Comparison of ENCODE assay signal across 28 cellular contexts in the genomic region with DNA sequence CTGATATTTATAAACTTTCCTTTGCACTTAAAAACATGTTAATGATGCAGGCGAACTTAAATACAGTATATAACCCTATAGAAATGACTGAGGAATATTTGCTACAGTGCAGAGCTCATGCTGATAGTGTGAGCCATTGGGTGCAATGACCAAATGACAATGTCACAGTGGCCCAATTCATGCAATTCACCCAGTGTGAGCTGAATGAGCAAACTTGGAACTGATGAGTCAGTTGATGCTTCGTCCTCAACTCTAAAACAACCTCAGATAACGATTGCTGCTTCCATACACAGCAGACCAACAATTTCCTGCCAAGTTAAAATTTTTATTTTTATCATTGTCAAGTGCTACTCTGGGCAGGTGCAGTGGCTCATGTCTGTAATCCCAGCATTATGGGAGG. TPM values are rescaled to one million over a fixed set of nuclear protein-coding genes. Genes with fewer than 3 reads are reported as not detected.
DNase-seq lines count a peak whose midpoint lies in the region; ATAC-seq and TF ChIP-seq lines count a peak whose summit lies in the region.
"Had no signal": no experiment of that assay in that cellular context is flagged by ENCODE, and none has a peak within 500 bp of the region (broad histone marks: within the 10 kb centered on the region; RNA-seq: fewer than 3 reads in every experiment).

No MANE protein-coding gene starts in this region.

- H3K27ac ChIP-seq in endodermal cell (ENCODE audit: low read depth, low read length) = no peak overlapping the region
- H3K27ac ChIP-seq: breast epithelium, epithelial cell of prostate, KMS-11, prostate gland, RWPE1 had no signal

- no peaks in the 10 kb centered on the region for H3K27me3 ChIP-seq in endodermal cell (ENCODE audit: control insufficient read depth, insufficient read depth, low read length, poor library complexity, severe bottlenecking)
- H3K27me3 ChIP-seq: breast epithelium had no signal

- ATAC-seq in activated CD8-positive, alpha-beta memory T cell treated with anti-CD3 and anti-CD28 coated beads, Interleukin-2, amount 10 ng/mL, durations not matched to agents 7 days and 5 days = peak; percentile 61
- ATAC-seq in T-helper 17 cell = no peak
- ATAC-seq in naive thymus-derived CD8-positive, alpha-beta T cell = no peak

- H3K27me3 Mint-ChIP-seq in activated CD8-positive, alpha-beta memory T cell treated with anti-CD3 and anti-CD28 coated beads, Interleukin-2, amount 10 ng/mL, durations not matched to agents 7 days and 5 days = no peaks in the 10 kb centered on the region
- no peaks in the 10 kb centered on the region for H3K27me3 Mint-ChIP-seq in T-helper 17 cell
- H3K27me3 Mint-ChIP-seq in activated T-helper 1 cell treated with anti-CD3 and anti-CD28 coated beads, Interleukin-12 subunit alpha, Interleukin-12 subunit beta, Interleukin-2, Interleukin-4 antibody, amounts not matched to agents 30 ng/mL and 10 ng/mL and 1 ng/mL, durations not matched to agents 14 hours and 24 hours and 36 hours (ENCODE audit: insufficient read depth) = no peaks in the 10 kb centered on the region
- H3K27me3 Mint-ChIP-seq in naive thymus-derived CD8-positive, alpha-beta T cell = no peaks in the 10 kb centered on the region
- no peaks in the 10 kb centered on the region for H3K27me3 Mint-ChIP-seq in endodermal cell (ENCODE audit: insufficient read depth)
- H3K27me3 Mint-ChIP-seq: naive B cell had no signal

- intact Hi-C loops in activated T-helper 1 cell treated with anti-CD3 and anti-CD28 coated beads, Interleukin-12 subunit alpha, Interleukin-12 subunit beta, Interleukin-2, Interleukin-4 antibody, amounts not matched to agents 30 ng/mL and 10 ng/mL and 1 ng/mL, durations not matched to agents 14 hours and 24 hours and 36 hours (cut with micrococcal nuclease) = loop anchor here (1.0 to 10.0 kb wide), 3 partner anchors 12 to 583 kb away; a partner anchor contains a TSS

- H3K36me3 ChIP-seq in endodermal cell (ENCODE audit: control insufficient read depth, insufficient read depth, low read length) = peaks cover 87% of the 10 kb centered on the region
- H3K36me3 ChIP-seq: breast epithelium, prostate gland had no signal

- no peak overlapping the region for H3K4me3 Mint-ChIP-seq in activated CD8-positive, alpha-beta memory T cell treated with anti-CD3 and anti-CD28 coated beads, Interleukin-2, amount 10 ng/mL, durations not matched to agents 7 days and 5 days
- no peak overlapping the region for H3K4me3 Mint-ChIP-seq in T-helper 17 cell
- H3K4me3 Mint-ChIP-seq in activated T-helper 1 cell treated with anti-CD3 and anti-CD28 coated beads, Interleukin-12 subunit alpha, Interleukin-12 subunit beta, Interleukin-2, Interleukin-4 antibody, amounts not matched to agents 30 ng/mL and 10 ng/mL and 1 ng/mL, durations not matched to agents 14 hours and 24 hours and 36 hours = no peak overlapping the region
- H3K4me3 Mint-ChIP-seq in naive thymus-derived CD8-positive, alpha-beta T cell = no peak overlapping the region
- H3K4me3 Mint-ChIP-seq in endodermal cell = no peak overlapping the region
- H3K4me3 Mint-ChIP-seq: HFFc6, mesothelial cell of epicardium, naive B cell had no signal

- H3K4me1 Mint-ChIP-seq in activated CD8-positive, alpha-beta memory T cell treated with anti-CD3 and anti-CD28 coated beads, Interleukin-2, amount 10 ng/mL, durations not matched to agents 7 days and 5 days = peaks cover 76% of the 10 kb centered on the region
- H3K4me1 Mint-ChIP-seq in T-helper 17 cell (peaks cover 49% of the 10 kb centered on the region), endodermal cell (peaks cover 5% of the 10 kb centered on the region)
- H3K4me1 Mint-ChIP-seq in activated T-helper 1 cell treated with anti-CD3 and anti-CD28 coated beads, Interleukin-12 subunit alpha, Interleukin-12 subunit beta, Interleukin-2, Interleukin-4 antibody, amounts not matched to agents 30 ng/mL and 10 ng/mL and 1 ng/mL, durations not matched to agents 14 hours and 24 hours and 36 hours (ENCODE audit: low read depth) = peaks cover 71% of the 10 kb centered on the region
- H3K4me1 Mint-ChIP-seq in naive thymus-derived CD8-positive, alpha-beta T cell = peaks cover 19 to 52% (median 50%) of the 10 kb centered on the region in 4 donors
- H3K4me1 Mint-ChIP-seq: mesothelial cell of epicardium had no signal

- no peaks in the 10 kb centered on the region for H3K4me1 ChIP-seq in endodermal cell (ENCODE audit: control insufficient read depth, insufficient read depth, low read length)
- H3K4me1 ChIP-seq: breast epithelium, prostate gland had no signal

- peak overlapping the region; percentile 79 for H3K27ac Mint-ChIP-seq in activated CD8-positive, alpha-beta memory T cell treated with anti-CD3 and anti-CD28 coated beads, Interleukin-2, amount 10 ng/mL, durations not matched to agents 7 days and 5 days
- H3K27ac Mint-ChIP-seq in T-helper 17 cell (peak overlapping the region; percentile 68), endodermal cell (no peak overlapping the region)
- peak overlapping the region; percentile 27 for H3K27ac Mint-ChIP-seq in activated T-helper 1 cell treated with anti-CD3 and anti-CD28 coated beads, Interleukin-12 subunit alpha, Interleukin-12 subunit beta, Interleukin-2, Interleukin-4 antibody, amounts not matched to agents 30 ng/mL and 10 ng/mL and 1 ng/mL, durations not matched to agents 14 hours and 24 hours and 36 hours
- peak overlapping the region in 7 of 10 donors; percentile 31 to 85 (median 68) for H3K27ac Mint-ChIP-seq in naive thymus-derived CD8-positive, alpha-beta T cell
- H3K27ac Mint-ChIP-seq: HFFc6, mesothelial cell of epicardium, naive B cell had no signal

- H3K9me3 Mint-ChIP-seq in activated CD8-positive, alpha-beta memory T cell treated with anti-CD3 and anti-CD28 coated beads, Interleukin-2, amount 10 ng/mL, durations not matched to agents 7 days and 5 days (ENCODE audit: low read depth) = no peaks in the 10 kb centered on the region
- no peaks in the 10 kb centered on the region for H3K9me3 Mint-ChIP-seq in activated T-helper 1 cell treated with anti-CD3 and anti-CD28 coated beads, Interleukin-12 subunit alpha, Interleukin-12 subunit beta, Interleukin-2, Interleukin-4 antibody, amounts not matched to agents 30 ng/mL and 10 ng/mL and 1 ng/mL, durations not matched to agents 14 hours and 24 hours and 36 hours
- H3K9me3 Mint-ChIP-seq in naive thymus-derived CD8-positive, alpha-beta T cell = peaks cover 0 to 3% (median 0%) of the 10 kb centered on the region in 9 donors
- no peaks in the 10 kb centered on the region for H3K9me3 Mint-ChIP-seq in endodermal cell
- H3K9me3 Mint-ChIP-seq: HFFc6, mesothelial cell of epicardium, naive B cell had no signal

- H3K36me3 Mint-ChIP-seq in activated CD8-positive, alpha-beta memory T cell treated with anti-CD3 and anti-CD28 coated beads, Interleukin-2, amount 10 ng/mL, durations not matched to agents 7 days and 5 days = peaks cover 79% of the 10 kb centered on the region
- peaks cover 11% of the 10 kb centered on the region for H3K36me3 Mint-ChIP-seq in T-helper 17 cell (ENCODE audit: low read depth)
- H3K36me3 Mint-ChIP-seq in activated T-helper 1 cell treated with anti-CD3 and anti-CD28 coated beads, Interleukin-12 subunit alpha, Interleukin-12 subunit beta, Interleukin-2, Interleukin-4 antibody, amounts not matched to agents 30 ng/mL and 10 ng/mL and 1 ng/mL, durations not matched to agents 14 hours and 24 hours and 36 hours (ENCODE audit: low read depth) = peaks cover 63% of the 10 kb centered on the region
- peaks cover 23 to 94% (median 48%) of the 10 kb centered on the region in 3 donors for H3K36me3 Mint-ChIP-seq in naive thymus-derived CD8-positive, alpha-beta T cell
- peaks cover 80% of the 10 kb centered on the region for H3K36me3 Mint-ChIP-seq in endodermal cell (ENCODE audit: low read depth)

- no peaks in the 10 kb centered on the region for H3K9me3 ChIP-seq in T-helper 17 cell (ENCODE audit: control insufficient read depth, low read length, poor library complexity, severe bottlenecking)
- no peaks in the 10 kb centered on the region for H3K9me3 ChIP-seq in endodermal cell (ENCODE audit: control insufficient read depth, low read length)
- H3K9me3 ChIP-seq: breast epithelium, prostate gland had no signal

- no peak for TF ChIP-seq CTCF in endodermal cell (conservative IDR thresholded peaks at IDR 0.05)

- CTCF ChIA-PET in activated CD8-positive, alpha-beta memory T cell treated with anti-CD3 and anti-CD28 coated beads, Interleukin-2, amount 10 ng/mL, durations not matched to agents 7 days and 5 days (lab: Charles Lee) = interaction anchor here (0.9 to 1.8 kb wide), 3 partner anchors 11 to 47 kb away, joined by 3 to 6 read pairs (median 6); no protein-coding TSS in a partner anchor

- DNase-seq in activated CD8-positive, alpha-beta memory T cell treated with anti-CD3 and anti-CD28 coated beads, Interleukin-2, amount 10 ng/mL, durations not matched to agents 7 days and 5 days = peak; percentile 68
- DNase-seq in activated CD8-positive, alpha-beta memory T cell treated with anti-CD3 and anti-CD28 coated beads for 24 hours = no peak
- DNase-seq in T-helper 17 cell = no peak
- no peak for DNase-seq in activated T-helper 1 cell treated with anti-CD3 and anti-CD28 coated beads, Interleukin-12 subunit alpha, Interleukin-12 subunit beta, Interleukin-2, Interleukin-4 antibody, amounts not matched to agents 30 ng/mL and 10 ng/mL and 1 ng/mL, durations not matched to agents 14 hours and 24 hours and 36 hours (ENCODE audit: low spot score)
- no peak for DNase-seq in naive thymus-derived CD8-positive, alpha-beta T cell
- DNase-seq in globus pallidus (ENCODE audit: low spot score) = no peak
- DNase-seq in COLO829 (ENCODE audit: low spot score) = no peak
- DNase-seq in endodermal cell = no peak
- DNase-seq: amygdala; DMS153; effector CD4-positive, alpha-beta T cell; glutamatergic neuron; GOT3; HFFc6; islet precursor cell; MM.1S; naive B cell; NCI-H1417; NCI-H2081; NCI-H82; nucleus accumbens; trophoblast cell had no signal

- H3K9ac ChIP-seq in endodermal cell (ENCODE audit: extremely low read depth, low read length, poor library complexity, severe bottlenecking) = no peak overlapping the region
- H3K9ac ChIP-seq: KMS-11 had no signal

- H3K4me3 ChIP-seq in endodermal cell (ENCODE audit: low read length) = no peak overlapping the region
- H3K4me3 ChIP-seq: breast epithelium, prostate gland had no signal

- POLR2A ChIA-PET in naive thymus-derived CD8-positive, alpha-beta T cell (lab: Charles Lee) = interaction anchor here (1.0 kb wide), 1 partner anchor 22 kb away, joined by 3 read pairs; no protein-coding TSS in a partner anchor

- 100% methylated on average over 2 to 3 of the region's 3 CpGs for whole genome bisulfite sequencing in endodermal cell (ENCODE audit: insufficient coverage in 1 of 2, insufficient read length in 1 of 2), 2 experiments

RNA-seq across cellular contexts. Expression of a gene that starts 12.1 kb away (rescaled TPM):
- 10 to 100 TPM; 15.7 to 17.9 TPM for total RNA-seq in activated CD8-positive, alpha-beta memory T cell treated with anti-CD3 and anti-CD28 coated beads, Interleukin-2, amount 10 ng/mL, durations not matched to agents 7 days and 5 days
- total RNA-seq in T-helper 17 cell (1 to 10 TPM; 2.2 to 6.9 TPM), endodermal cell (10 to 100 TPM in 1 of 2 donors, 1 to 10 TPM in 1; 9.7 to 10.9 TPM)
- 29.6 and 31.5 TPM in 2 replicates for total RNA-seq in activated T-helper 1 cell treated with anti-CD3 and anti-CD28 coated beads, Interleukin-12 subunit alpha, Interleukin-12 subunit beta, Interleukin-2, Interleukin-4 antibody, amounts not matched to agents 30 ng/mL and 10 ng/mL and 1 ng/mL, durations not matched to agents 14 hours and 24 hours and 36 hours
- under 1 TPM; 0.26 to 0.36 TPM for total RNA-seq in naive thymus-derived CD8-positive, alpha-beta T cell
- polyA plus RNA-seq in naive thymus-derived CD8-positive, alpha-beta T cell = under 1 TPM in 1 of 3 donors, not detected in 2; 0.23 TPM
- polyA plus RNA-seq in endodermal cell (2013, experiment 1 of 2) = 8.2 TPM
- polyA plus RNA-seq in endodermal cell (2013, experiment 2 of 2) = 8.4 TPM
